Comparison of ENCODE assay signal across 20 cellular contexts in the genomic region with DNA sequence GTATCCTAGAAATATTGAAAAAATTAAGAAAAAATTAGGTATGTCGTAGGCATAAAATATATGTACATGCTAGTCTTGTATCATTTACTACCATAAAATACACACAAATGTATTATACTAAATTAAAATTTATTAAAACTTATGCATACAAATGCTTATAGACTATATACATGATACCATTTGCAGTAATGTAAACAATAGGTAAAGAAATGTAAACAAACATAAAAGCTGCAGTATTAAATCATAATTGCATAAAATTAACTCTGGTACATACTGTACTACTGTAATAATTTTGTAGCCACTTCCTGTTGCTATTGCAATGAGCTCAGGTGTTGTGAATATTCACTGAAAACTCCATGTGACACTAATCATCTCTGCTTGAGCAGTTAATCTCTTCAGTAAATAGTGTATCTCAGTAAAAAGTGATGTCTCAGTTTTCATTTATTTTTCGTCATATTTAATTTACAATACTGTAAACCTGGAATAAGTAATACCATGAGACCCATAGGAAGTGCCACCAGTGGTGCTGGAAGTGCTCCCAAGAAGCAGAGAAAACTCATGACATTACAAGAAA.
"Had no signal": no experiment of that assay in that cellular context is flagged by ENCODE, and none has a peak within 500 bp of the region (broad histone marks: within the 10 kb centered on the region; RNA-seq: fewer than 3 reads in every experiment).

No MANE protein-coding gene starts in this region.

- H3K4me3 ChIP-seq: heart left ventricle, psoas muscle, spleen, tibial artery, upper lobe of left lung, uterus had no signal

- H3K27me3 ChIP-seq: heart left ventricle, neutrophil, spleen, tibial artery, upper lobe of left lung, uterus had no signal

- H3K4me1 ChIP-seq: heart left ventricle, psoas muscle, spleen, tibial artery, upper lobe of left lung, uterus had no signal

- H3K9me3 ChIP-seq: neutrophil, psoas muscle, tibial artery, upper lobe of left lung, uterus had no signal

- ATAC-seq: heart left ventricle; left lobe of liver; naive thymus-derived CD4-positive, alpha-beta T cell; psoas muscle; sciatic nerve; stimulated activated memory B cell treated with anti-CD40 and anti-IgM and Interleukin-4, amounts not matched to agents 10 μg/mL and 1 μg/mL and 100 μg/mL, for 72 hours had no signal

- H3K27ac ChIP-seq: heart left ventricle, neutrophil, psoas muscle, spleen, tibial artery, upper lobe of left lung, uterus had no signal

- DNase-seq: dermis blood vessel endothelial cell; effector CD4-positive, alpha-beta T cell; foreskin melanocyte; heart left ventricle; hippocampal formation; mammary epithelial cell; naive thymus-derived CD4-positive, alpha-beta T cell; psoas muscle; retina; spleen; stimulated activated CD4-positive, alpha-beta T cell treated with anti-CD3 and anti-CD28 coated beads, Interleukin-15, amount 100 ng/mL, for 24 hours; stimulated activated CD4-positive, alpha-beta T cell treated with anti-CD3 and anti-CD28 coated beads, Interleukin-1b, Interleukin-23, amount 100 ng/mL, for 48 hours; stimulated activated CD4-positive, alpha-beta T cell treated with anti-CD3 and anti-CD28 coated beads, Interleukin-4, amount 100 ng/mL, for 24 hours; tibial artery; upper lobe of left lung; uterus had no signal

- H3K36me3 ChIP-seq: uterus had no signal
